Comparison of ENCODE assay signal across 8 cellular contexts in the genomic region with DNA sequence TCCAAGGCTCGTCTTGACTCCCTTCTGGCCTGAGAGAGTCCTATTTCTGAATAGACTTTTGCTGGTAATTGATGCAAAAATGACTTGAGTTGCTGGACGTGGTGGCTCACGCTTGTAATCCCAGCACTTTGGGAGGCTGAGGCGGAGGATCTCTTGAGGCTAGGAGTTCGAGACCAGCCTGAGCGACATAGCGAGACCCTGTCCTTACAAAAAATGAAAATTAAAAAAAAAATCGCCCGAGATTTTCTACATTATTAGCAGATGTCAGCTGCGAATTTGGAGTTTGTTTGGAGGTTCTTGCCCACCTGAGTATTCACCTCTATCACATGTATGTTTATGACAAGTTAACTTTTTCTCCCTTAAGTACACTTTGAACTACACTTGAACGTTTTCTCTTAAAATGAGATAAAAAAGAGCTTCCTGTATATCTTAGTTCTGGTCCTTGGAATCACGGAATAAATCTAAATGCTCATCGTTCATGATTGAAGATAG. TPM values are rescaled to one million over a fixed set of nuclear protein-coding genes. Genes with fewer than 3 reads are reported as not detected.
DNase-seq lines count a peak whose midpoint lies in the region; ATAC-seq and TF ChIP-seq lines count a peak whose summit lies in the region.

No MANE protein-coding gene starts in this region.

- H3K4me1 ChIP-seq in fibroblast of lung (ENCODE audit: control insufficient read depth, extremely low read depth, insufficient read depth, low read length) = no peaks in the 10 kb centered on the region
- H3K4me1 ChIP-seq in rectal smooth muscle tissue (ENCODE audit: control insufficient read depth, insufficient read depth, low read length) = peaks cover 3% of the 10 kb centered on the region

- no peaks in the 10 kb centered on the region for H3K27me3 ChIP-seq in SU-DHL-6 (ENCODE audit: low read length)
- H3K27me3 ChIP-seq in fibroblast of lung (ENCODE audit: control insufficient read depth, insufficient read depth, low read length) = no peaks in the 10 kb centered on the region
- no peaks in the 10 kb centered on the region for H3K27me3 ChIP-seq in rectal smooth muscle tissue (ENCODE audit: control insufficient read depth, insufficient read depth, low read length)

- TF ChIP-seq CTCF in SU-DHL-6 (IDR thresholded peaks at IDR 0.05; ENCODE audit: insufficient read depth, low read length, poor library complexity, severe bottlenecking) (no peak), fibroblast of lung (conservative IDR thresholded peaks at IDR 0.05 in 1 of 2, IDR thresholded peaks at IDR 0.05 in 1 of 2; ENCODE audit: low read depth in 1 of 2, low read length in 2 of 2) (no peak)

- peaks cover 12% of the 10 kb centered on the region; the same call in 1 of the 2 replicates for H3F3A ChIP-seq in SU-DHL-6 (ENCODE audit: insufficient read depth)

- ATAC-seq in HG03571 (IDR thresholded peaks at IDR 0.05; ENCODE audit: unreplicated experiment) = no peak

- H4K20me1 ChIP-seq in SU-DHL-6 (ENCODE audit: low read depth, low read length) (no peaks in the 10 kb centered on the region), fibroblast of lung (ENCODE audit: control insufficient read depth, extremely low read depth, insufficient read depth, low read length) (no peaks in the 10 kb centered on the region)

- H3K4me3 ChIP-seq in GM08714 (ENCODE audit: low read length) (peak overlapping the region; percentile 27; the same call in 1 of the 2 replicates), SU-DHL-6 (ENCODE audit: insufficient read depth, low read length, poor library complexity, severe bottlenecking) (peak overlapping the region; percentile 78), fibroblast of lung (replicated peaks in 1 of 4; ENCODE audit: control extremely low read depth in 1 of 4, insufficient read depth in 1 of 4, low read depth in 3 of 4, low read length in 4 of 4) (peak overlapping the region in 2 of 4 experiments; percentile 79 to 87), rectal smooth muscle tissue (ENCODE audit: low read length) (peak overlapping the region; percentile 90)

- H3K27ac ChIP-seq in SU-DHL-6 (ENCODE audit: low read depth, low read length) = peak overlapping the region; percentile 88
- peak overlapping the region; percentile 93 for H3K27ac ChIP-seq in fibroblast of lung (ENCODE audit: insufficient read depth, low read length)
- peak overlapping the region; percentile 99 for H3K27ac ChIP-seq in rectal smooth muscle tissue (ENCODE audit: low read depth, low read length)

- H3K36me3 ChIP-seq in SU-DHL-6 (ENCODE audit: low read length) (no peaks in the 10 kb centered on the region), fibroblast of lung (ENCODE audit: control insufficient read depth, insufficient read depth, low read length) (no peaks in the 10 kb centered on the region), rectal smooth muscle tissue (ENCODE audit: control insufficient read depth, insufficient read depth, low read length) (no peaks in the 10 kb centered on the region)

- no peaks in the 10 kb centered on the region for H3K9me2 ChIP-seq in SU-DHL-6 (replicated peaks; ENCODE audit: insufficient read depth, low read length)

- DNase-seq in fibroblast of lung (ENCODE audit: low read depth in 2 of 2) (no peak), posterior cingulate gyrus (no peak), mucosa of gallbladder (ENCODE audit: low spot score) (no peak), OCI-M2 (lab: John Stamatoyannopoulos, UW; ENCODE audit: unreplicated experiment) (no peak)

- H3K9ac ChIP-seq in SU-DHL-6 (ENCODE audit: low read length) (peak overlapping the region; percentile 87), fibroblast of lung (ENCODE audit: insufficient read depth, low read length) (peak overlapping the region; percentile 96), rectal smooth muscle tissue (ENCODE audit: low read length) (peak overlapping the region; percentile 86)

- intact Hi-C loops in posterior cingulate gyrus (cut with DNase I) = loop anchor here (1.0 to 2.0 kb wide), 2 partner anchors 57 to 102 kb away; a partner anchor contains a TSS

- H3K9me3 ChIP-seq in SU-DHL-6 (ENCODE audit: insufficient read depth, low read length) (no peaks in the 10 kb centered on the region), fibroblast of lung (ENCODE audit: control insufficient read depth, insufficient read depth, low read depth, low read length) (no peaks in the 10 kb centered on the region)

- H3K4me2 ChIP-seq in SU-DHL-6 (ENCODE audit: low read depth, low read length, poor library complexity, severe bottlenecking) (peak overlapping the region; percentile 95), fibroblast of lung (ENCODE audit: extremely low read depth, insufficient read depth, low read length) (peak overlapping the region; percentile 42)

- H3K79me2 ChIP-seq in SU-DHL-6 (ENCODE audit: insufficient read depth, low read length) (peaks cover 19% of the 10 kb centered on the region), fibroblast of lung (ENCODE audit: control insufficient read depth, insufficient read depth, low read length) (peaks cover 2% of the 10 kb centered on the region)

- H2AFZ ChIP-seq in SU-DHL-6 (ENCODE audit: low read depth, low read length, severe bottlenecking) = peak overlapping the region; percentile 57
- H2AFZ ChIP-seq in fibroblast of lung (ENCODE audit: low read length) = peak overlapping the region; percentile 71

RNA-seq across cellular contexts. Expression of a gene that starts 0.5 kb away (rescaled TPM):
- total RNA-seq in fibroblast of lung = 24.9 and 32.7 TPM in 2 replicates
- polyA plus RNA-seq in fibroblast of lung = 9.1 and 9.8 TPM in 2 replicates
- 8.3 and 8.4 TPM in 2 replicates for polyA plus RNA-seq in fibroblast of lung (2012)
- 10.8 and 11.4 TPM in 2 replicates for polyA minus RNA-seq in fibroblast of lung (ENCODE audit: low replicate concordance)
- 22.6 TPM for total RNA-seq in mucosa of gallbladder

RNA-seq across cellular contexts. Expression of a gene that starts 57.1 kb away (rescaled TPM):
- total RNA-seq in fibroblast of lung (115 and 138 TPM in 2 replicates), mucosa of gallbladder (124 TPM)
- 52.7 and 64.5 TPM in 2 replicates for polyA plus RNA-seq in fibroblast of lung
- 32.8 and 40.0 TPM in 2 replicates for polyA plus RNA-seq in fibroblast of lung (2012)
- 44.8 and 58.8 TPM in 2 replicates for polyA minus RNA-seq in fibroblast of lung (ENCODE audit: low replicate concordance)
